ENCODE assay signal across 11 cellular contexts in genomic region chr2:79040967-79041582, GRCh38. TPM values are rescaled to one million over a fixed set of nuclear protein-coding genes. Genes with fewer than 3 reads are reported as not detected.
DNase-seq lines count a peak whose midpoint lies in the region; TF ChIP-seq lines count a peak whose summit lies in the region.
"Had no signal": no experiment of that assay in that cellular context is flagged by ENCODE, and none has a peak within 500 bp of the region (broad histone marks: within the 10 kb centered on the region; RNA-seq: fewer than 3 reads in every experiment).

No MANE protein-coding gene starts in this region.

- H3K36me3 Mint-ChIP-seq in endodermal cell (ENCODE audit: low read depth) = no peaks in the 10 kb centered on the region

- no peaks in the 10 kb centered on the region for H3K9me3 Mint-ChIP-seq in endodermal cell

- TF ChIP-seq CTCF in endodermal cell (conservative IDR thresholded peaks at IDR 0.05) = peak; percentile 89
- no peak for TF ChIP-seq CTCF in ovary (IDR thresholded peaks at IDR 0.05)

- H3K4me3 Mint-ChIP-seq in endodermal cell = no peak overlapping the region

- H3K4me3 ChIP-seq in endodermal cell (ENCODE audit: low read length) (no peak overlapping the region), ovary (no peak overlapping the region)

- no peak overlapping the region for H3K9ac ChIP-seq in endodermal cell (ENCODE audit: extremely low read depth, low read length, poor library complexity, severe bottlenecking)

- H3K9me3 ChIP-seq in endodermal cell (ENCODE audit: control insufficient read depth, low read length) = no peaks in the 10 kb centered on the region
- H3K9me3 ChIP-seq in ovary = no peaks in the 10 kb centered on the region

- no peak overlapping the region for H3K27ac ChIP-seq in endodermal cell (ENCODE audit: low read depth, low read length)
- H3K27ac ChIP-seq in ovary = no peak overlapping the region

- no peak for TF ChIP-seq POLR2A in ovary (IDR thresholded peaks at IDR 0.05)

- H3K4me1 ChIP-seq in endodermal cell (ENCODE audit: control insufficient read depth, insufficient read depth, low read length) (peaks cover 3% of the 10 kb centered on the region), ovary (ENCODE audit: insufficient read depth) (no peaks in the 10 kb centered on the region)

- 31 to 63% methylated on average over 1 to 4 of the region's 4 CpGs for WGBS in endodermal cell (ENCODE audit: insufficient coverage in 1 of 2, insufficient read length in 1 of 2), 2 experiments
- WGBS in ovary, 3 donors = 18 to 27% (median 18%) methylated on average over 4 of the region's 4 CpGs

- no peak overlapping the region for H3K27ac Mint-ChIP-seq in endodermal cell

- H3K27me3 ChIP-seq in endodermal cell (ENCODE audit: control insufficient read depth, insufficient read depth, low read length, poor library complexity, severe bottlenecking) (peaks cover 11% of the 10 kb centered on the region), ovary (no peaks in the 10 kb centered on the region)

- peaks cover 20% of the 10 kb centered on the region for H3K27me3 Mint-ChIP-seq in endodermal cell (ENCODE audit: insufficient read depth)

- peak; percentile 8 for DNase-seq in DMS79 treated with DMSO at 0.1 percent for 48 hours (lab: John Stamatoyannopoulos, UW)
- no peak for DNase-seq in DMS79 (lab: John Stamatoyannopoulos, UW)
- peak; percentile 61 for DNase-seq in NCI-H2227 treated with DMSO at 0.1 percent for 48 hours (lab: John Stamatoyannopoulos, UW)
- DNase-seq in endodermal cell = no peak
- peak; percentile 3 for DNase-seq in putamen (ENCODE audit: low spot score)
- DNase-seq in posterior cingulate gyrus = no peak
- DNase-seq in ovary = no peak
- no peak for DNase-seq in activated CD4-positive, alpha-beta T cell treated with anti-CD3 and anti-CD28 coated beads for 48 hours
- DNase-seq: stimulated activated naive CD4-positive, alpha-beta T cell had no signal

- no peak for TF ChIP-seq EP300 in ovary (IDR thresholded peaks at IDR 0.05)

- H3K4me1 Mint-ChIP-seq in endodermal cell = peaks cover 17% of the 10 kb centered on the region

- intact Hi-C loops in posterior cingulate gyrus (cut with DNase I) (loop anchor here (2.0 to 5.0 kb wide), 2 partner anchors 181 to 820 kb away; no protein-coding TSS in a partner anchor), ovary (cut with DNase I) (no loop called here)

- no peaks in the 10 kb centered on the region for H3K36me3 ChIP-seq in endodermal cell (ENCODE audit: control insufficient read depth, insufficient read depth, low read length)
- H3K36me3 ChIP-seq in ovary = no peaks in the 10 kb centered on the region

RNA-seq across cellular contexts. Expression of gene REG3G, which starts 15.6 kb away (rescaled TPM):
- total RNA-seq in endodermal cell (not detected), ovary (1 to 10 TPM in 1 of 7 donors, under 1 TPM in 2, not detected in 4; 0.48 to 1.5 (median 0.77) TPM)
- not detected for polyA plus RNA-seq in endodermal cell (2013, experiment 1 of 2)
- not detected for polyA plus RNA-seq in endodermal cell (2013, experiment 2 of 2)
- polyA plus RNA-seq in ovary = under 1 TPM; 0.08 to 0.30 TPM
- total RNA-seq: RPMI7951 had no signal
- polyA plus RNA-seq: AG04450 had no signal

RNA-seq across cellular contexts. Expression of gene REG1B, which starts 46.7 kb away (rescaled TPM):
- total RNA-seq in endodermal cell (not detected), ovary (10 to 100 TPM in 1 of 7 donors, 1 to 10 TPM in 2, not detected in 4; 1.7 to 10.5 (median 8.1) TPM)
- not detected for polyA plus RNA-seq in endodermal cell (2013, experiment 1 of 2)
- polyA plus RNA-seq in endodermal cell (2013, experiment 2 of 2) = not detected
- polyA plus RNA-seq in ovary = not detected
- total RNA-seq: RPMI7951 had no signal
- polyA plus RNA-seq: AG04450 had no signal

Comparison
In these comparisons a context has a peak if more than half of its experiments do, and no peak if none do; other contexts are left out.
1. DNase-seq: peak in DMS79 treated with DMSO at 0.1 percent for 48 hours (single experiment), NCI-H2227 treated with DMSO at 0.1 percent for 48 hours (single experiment) and putamen (single experiment); none in DMS79 (single experiment), endodermal cell (single experiment), posterior cingulate gyrus (0 of 10), ovary (0 of 5) and activated CD4-positive, alpha-beta T cell treated with anti-CD3 and anti-CD28 coated beads for 48 hours (single experiment).